ENCODE assay signal across 13 cellular contexts in genomic region chr1:68121536-68121935, GRCh38.
DNase-seq lines count a peak whose midpoint lies in the region; ATAC-seq and TF ChIP-seq lines count a peak whose summit lies in the region.
"Had no signal": no experiment of that assay in that cellular context is flagged by ENCODE, and none has a peak within 500 bp of the region (broad histone marks: within the 10 kb centered on the region; RNA-seq: fewer than 3 reads in every experiment).

No MANE protein-coding gene starts in this region.

- no peaks in the 10 kb centered on the region for H3K9me3 ChIP-seq in muscle layer of duodenum (ENCODE audit: control insufficient read depth in 1 of 2, low read length in 2 of 2)
- H3K9me3 ChIP-seq in tibial artery, result no peaks in the 10 kb centered on the region
- H3K9me3 ChIP-seq in testis, result no peaks in the 10 kb centered on the region
- H3K9me3 ChIP-seq: BE2C had no signal

- H3K27me3 ChIP-seq in muscle layer of duodenum (ENCODE audit: low read depth, low read length) (no peaks in the 10 kb centered on the region), tibial artery (no peaks in the 10 kb centered on the region), testis (no peaks in the 10 kb centered on the region)
- H3K27me3 ChIP-seq: BE2C had no signal

- DNase-seq in AG08396 (ENCODE audit: low spot score) (peak; percentile 37), NCI-H226 (peak; percentile 19), ecto neural progenitor cell (ENCODE audit: low spot score) (peak; percentile 27), tibial artery (no peak), testis (no peak)
- DNase-seq: activated naive CD8-positive, alpha-beta T cell treated with anti-CD3 and anti-CD28 coated beads for 36 hours; BE2C; NCI-H1694; nucleus accumbens had no signal

- ATAC-seq in GM19467 (IDR thresholded peaks at IDR 0.05; ENCODE audit: unreplicated experiment) (no peak), HG03280 (IDR thresholded peaks at IDR 0.05; ENCODE audit: unreplicated experiment) (no peak)
- ATAC-seq: left lobe of liver had no signal

- WGBS in testis, 2 donors, result 39 to 55% methylated on average over 4 of the region's 4 CpGs

- TF ChIP-seq CTCF in tibial artery (IDR thresholded peaks at IDR 0.05), result no peak
- TF ChIP-seq CTCF in testis (IDR thresholded peaks at IDR 0.05), result no peak

- H3K36me3 ChIP-seq in muscle layer of duodenum (ENCODE audit: control insufficient read depth in 1 of 2, insufficient read depth in 2 of 2, low read length in 2 of 2) (peaks cover 19 to 26% of the 10 kb centered on the region in 2 donors), tibial artery (peaks cover 0 to 9% (median 7%) of the 10 kb centered on the region in 3 donors), testis (ENCODE audit: low read depth, missing control alignments) (no peaks in the 10 kb centered on the region)
- H3K36me3 ChIP-seq: BE2C had no signal

- H3K27ac ChIP-seq in muscle layer of duodenum (ENCODE audit: low read length) (peak overlapping the region; percentile 58), tibial artery (no peak overlapping the region), testis (no peak overlapping the region)

- H3K4me3 ChIP-seq in muscle layer of duodenum (ENCODE audit: low read depth in 1 of 2, low read length in 2 of 2), result no peak overlapping the region
- no peak overlapping the region for H3K4me3 ChIP-seq in tibial artery
- no peak overlapping the region for H3K4me3 ChIP-seq in testis

- intact Hi-C loops in tibial artery (cut with DNase I; ENCODE audit: low total_unique reads) (loop anchor here (5.0 kb wide), 1 partner anchor 111 kb away; the partner anchor contains the start of gene WLS), testis (cut with DNase I; ENCODE audit: low total_unique reads) (no loop called here)

- peaks cover 0 to 5% of the 10 kb centered on the region in 2 donors for H3K4me1 ChIP-seq in muscle layer of duodenum (ENCODE audit: control insufficient read depth in 1 of 2, insufficient read depth in 2 of 2, low read length in 2 of 2)
- H3K4me1 ChIP-seq in tibial artery, result peaks cover 0 to 12% (median 6%) of the 10 kb centered on the region in 4 donors
- H3K4me1 ChIP-seq in testis, result no peaks in the 10 kb centered on the region
- H3K4me1 ChIP-seq: BE2C had no signal

- TF ChIP-seq POLR2A in testis (IDR thresholded peaks at IDR 0.05), result no peak

Comparison
In these comparisons a context has a peak if more than half of its experiments do, and no peak if none do; other contexts are left out.
1. DNase-seq: peak in AG08396 (single experiment), NCI-H226 (single experiment) and ecto neural progenitor cell (single experiment); none in tibial artery (0 of 2) and testis (single experiment).